ENCODE assay signal across 1 cellular context in the genomic region with DNA sequence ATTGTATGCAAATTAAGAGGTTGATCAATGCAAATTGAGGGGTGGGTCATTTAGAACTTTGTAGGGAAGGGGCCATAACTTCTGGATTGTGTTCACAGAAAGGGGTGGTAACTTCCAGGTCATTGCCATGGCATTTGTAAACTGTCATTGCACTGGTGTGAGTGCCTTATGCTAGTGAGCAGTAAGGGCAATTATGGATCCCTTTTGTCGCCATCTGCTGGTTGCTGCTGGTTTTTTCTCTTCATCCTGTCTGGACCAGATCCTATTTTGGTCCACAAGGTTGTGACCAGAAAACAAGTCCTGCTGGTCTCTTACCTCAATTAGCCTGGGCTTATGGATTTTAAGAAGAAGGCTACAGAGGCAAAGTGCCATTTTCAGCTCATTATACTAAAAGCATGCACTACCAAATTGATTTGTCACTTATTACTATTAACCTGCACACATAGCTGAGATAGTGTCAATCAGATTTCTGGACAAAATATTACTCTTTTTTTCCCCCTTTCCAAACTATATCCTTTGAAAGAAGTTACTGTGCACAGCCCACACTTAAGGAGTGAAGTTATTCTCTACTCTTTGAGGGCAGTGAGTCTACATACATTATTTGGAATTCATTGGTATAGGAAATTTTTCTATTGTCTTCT.
A peak's percentile ranks its signal among the peaks of the same experiment; 100 is the strongest.
TF ChIP-seq lines count a peak whose summit lies in the region.

No MANE protein-coding gene starts in this region.

TF ChIP-seq in K562, 482 proteins besides CTCF, POLR2A, EP300 and RAD21 (continued from another document):
- TF ChIP-seq E2F5 (CRISPR knock-in tag; IDR thresholded peaks at IDR 0.05) (no peak), SMARCB1 (IDR thresholded peaks at IDR 0.05; ENCODE audit: insufficient read length, low read depth) (no peak), ELF2 (CRISPR knock-in tag; IDR thresholded peaks at IDR 0.05) (no peak), TCF7 (IDR thresholded peaks at IDR 0.05; ENCODE audit: borderline replicate concordance) (no peak), HNRNPLL (IDR thresholded peaks at IDR 0.05; ENCODE audit: low read depth, low read length, poor library complexity, severe bottlenecking) (no peak), NR2C2 (CRISPR knock-in tag; IDR thresholded peaks at IDR 0.05) (no peak), NR2C2 (tag; IDR thresholded peaks at IDR 0.05) (peak; percentile 70), ZNF507 (tag; conservative IDR thresholded peaks at IDR 0.05) (no peak), ZNF445 (CRISPR knock-in tag; IDR thresholded peaks at IDR 0.05; ENCODE audit: low read depth) (no peak), ZFP36 (IDR thresholded peaks at IDR 0.05; ENCODE audit: low read depth, low read length, partially characterized antibody) (no peak), ZNF561 (CRISPR knock-in tag; conservative IDR thresholded peaks at IDR 0.05) (no peak), CHD1 (IDR thresholded peaks at IDR 0.05; ENCODE audit: low read length) (no peak)
